In the genomic region with DNA sequence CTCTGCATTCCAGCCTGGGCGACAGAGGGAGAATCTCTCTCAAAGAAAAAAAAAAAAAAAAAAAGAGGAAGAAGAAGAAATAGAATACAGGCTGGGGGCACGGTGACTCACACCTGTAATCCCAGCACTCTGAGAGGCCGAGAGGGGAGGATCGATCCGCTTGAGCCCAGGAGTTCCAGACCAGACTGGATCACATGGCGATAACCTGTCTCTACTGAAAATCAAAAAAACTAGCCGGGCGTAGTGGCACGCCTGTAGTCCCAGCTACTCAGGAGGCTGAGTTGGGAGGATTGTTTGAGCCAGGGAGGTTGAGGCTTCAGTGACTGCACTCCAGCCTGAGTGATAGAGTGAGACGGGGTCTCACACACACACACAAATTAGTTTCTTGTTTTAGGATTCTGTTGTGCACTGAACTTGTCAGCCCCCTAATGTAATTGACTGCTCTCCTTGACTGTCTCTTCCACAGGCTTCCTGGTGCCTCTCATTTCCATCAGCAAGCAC, we compare ENCODE assay signal across 6 cellular contexts. TPM values are rescaled to one million over a fixed set of nuclear protein-coding genes. Genes with fewer than 3 reads are reported as not detected.
DNase-seq lines count a peak whose midpoint lies in the region; ATAC-seq lines count a peak whose summit lies in the region.

No MANE protein-coding gene starts in this region.

- H3K27me3 Mint-ChIP-seq in activated naive CD8-positive, alpha-beta T cell: no peaks in the 10 kb centered on the region

- DNase-seq in NCI-H510A treated with DMSO at 0.1 percent for 48 hours (lab: John Stamatoyannopoulos, UW): peak; percentile 13
- DNase-seq in NCI-H510A (lab: John Stamatoyannopoulos, UW): no peak
- DNase-seq in mesenteric fat pad (ENCODE audit: low spot score): peak; percentile 68
- no peak for DNase-seq in NCI-H226

- no peak for ATAC-seq in HG03095 (IDR thresholded peaks at IDR 0.05; ENCODE audit: unreplicated experiment)

- H3K4me3 Mint-ChIP-seq in activated naive CD8-positive, alpha-beta T cell: peak overlapping the region; percentile 97

- H3K9me3 Mint-ChIP-seq in activated naive CD8-positive, alpha-beta T cell (ENCODE audit: low read depth): no peaks in the 10 kb centered on the region

- no peaks in the 10 kb centered on the region for H3K36me3 Mint-ChIP-seq in activated naive CD8-positive, alpha-beta T cell

- H3K27ac Mint-ChIP-seq in activated naive CD8-positive, alpha-beta T cell: peak overlapping the region; percentile 100

- peaks cover 58% of the 10 kb centered on the region for H3K4me1 Mint-ChIP-seq in activated naive CD8-positive, alpha-beta T cell (ENCODE audit: low read depth)

RNA-seq across cellular contexts. Expression of a gene that starts 1.0 kb away (rescaled TPM):
- total RNA-seq in mesenteric fat pad: 73.3 TPM

RNA-seq across cellular contexts. Expression of a gene that starts 10.7 kb away (rescaled TPM):
- total RNA-seq in mesenteric fat pad: 46.5 TPM

RNA-seq across cellular contexts. Expression of a gene that starts 11.2 kb away (rescaled TPM):
- total RNA-seq in mesenteric fat pad: 169 TPM

RNA-seq across cellular contexts. Expression of a gene that starts 19.6 kb away (rescaled TPM):
- 0.77 TPM for total RNA-seq in mesenteric fat pad

RNA-seq across cellular contexts. Expression of a gene that starts 27.5 kb away (rescaled TPM):
- total RNA-seq in mesenteric fat pad: 10.3 TPM

Comparison
In these comparisons a context has a peak if more than half of its experiments do, and no peak if none do; other contexts are left out.
1. DNase-seq: peak in NCI-H510A treated with DMSO at 0.1 percent for 48 hours (single experiment) and mesenteric fat pad (single experiment); none in NCI-H510A (single experiment) and NCI-H226 (single experiment).